In the genomic region with DNA sequence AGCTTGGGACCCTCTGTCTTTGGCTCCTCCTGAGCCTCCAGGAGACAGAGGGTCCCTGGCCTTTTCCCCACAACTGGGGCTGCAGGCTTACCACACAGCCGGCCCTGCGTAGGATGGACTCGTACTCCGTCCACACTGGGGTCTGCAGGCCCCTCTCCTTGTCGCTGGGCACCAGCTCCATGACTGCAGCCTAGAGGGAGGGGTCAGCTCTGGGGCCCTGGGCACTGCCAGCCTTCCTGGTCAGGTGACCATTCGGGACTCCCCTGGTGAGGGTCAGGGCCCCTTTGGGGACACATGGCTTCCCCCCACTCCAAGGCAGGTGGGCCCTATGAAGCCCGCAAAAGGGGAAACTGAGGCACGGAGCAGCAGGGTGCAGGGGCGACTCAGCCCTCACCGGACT, we compare ENCODE assay signal across 1 cellular context.
TF ChIP-seq lines count a peak whose summit lies in the region.

No MANE protein-coding gene starts in this region.

TF ChIP-seq in A549, 52 proteins besides CTCF, POLR2A, EP300 and RAD21:
- TF ChIP-seq HOXA7 (CRISPR knock-in tag; IDR thresholded peaks at IDR 0.05) (no peak), PHF8 (IDR thresholded peaks at IDR 0.05; ENCODE audit: borderline replicate concordance, low read depth) (no peak), GATA3 (IDR thresholded peaks at IDR 0.05; ENCODE audit: borderline replicate concordance) (no peak), NFE2L2 (conservative IDR thresholded peaks at IDR 0.05; ENCODE audit: low read length) (no peak), E2F6 (IDR thresholded peaks at IDR 0.05; ENCODE audit: borderline replicate concordance, low read depth) (no peak), RFX5 (IDR thresholded peaks at IDR 0.05) (no peak), KDM1A (IDR thresholded peaks at IDR 0.05; ENCODE audit: low read depth) (no peak), HEYL (CRISPR knock-in tag; IDR thresholded peaks at IDR 0.05) (no peak), SREBF2 (IDR thresholded peaks at IDR 0.05) (no peak), HES2 (IDR thresholded peaks at IDR 0.05) (no peak), CHD4 (IDR thresholded peaks at IDR 0.05; ENCODE audit: borderline replicate concordance) (no peak), ESRRA (IDR thresholded peaks at IDR 0.05; ENCODE audit: borderline replicate concordance, low read length) (no peak), CBX8 (IDR thresholded peaks at IDR 0.05) (no peak)
- TF ChIP-seq, protein P1, sequence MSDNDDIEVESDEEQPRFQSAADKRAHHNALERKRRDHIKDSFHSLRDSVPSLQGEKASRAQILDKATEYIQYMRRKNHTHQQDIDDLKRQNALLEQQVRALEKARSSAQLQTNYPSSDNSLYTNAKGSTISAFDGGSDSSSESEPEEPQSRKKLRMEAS (IDR thresholded peaks at IDR 0.05): no peak
TF ChIP-seq in A549: peak in this region for 0.
